Comparison of ENCODE assay signal across 8 cellular contexts in genomic region chr15:90660195-90660995, GRCh38. TPM values are rescaled to one million over a fixed set of nuclear protein-coding genes. Genes with fewer than 3 reads are reported as not detected.
A peak's percentile ranks its signal among the peaks of the same experiment; 100 is the strongest.
DNase-seq lines count a peak whose midpoint lies in the region; ATAC-seq and TF ChIP-seq lines count a peak whose summit lies in the region.

No MANE protein-coding gene starts in this region.

- no peak overlapping the region for H3K27ac ChIP-seq in OCI-LY3 (ENCODE audit: low read length)

- in situ Hi-C loops in HAP-1 (cut with MboI; ENCODE audit: low sequenced_read_pairs) = no loop called here

- no peaks in the 10 kb centered on the region for H3K79me2 ChIP-seq in OCI-LY3 (ENCODE audit: low read length)

- H3K36me3 ChIP-seq in OCI-LY3 (replicated peaks; ENCODE audit: low read depth, low read length) (no peaks in the 10 kb centered on the region), HAP-1 (replicated peaks) (no peaks in the 10 kb centered on the region)

- peak; percentile 63 for DNase-seq in activated T-cell treated with anti-CD3 and anti-CD28 coated beads, Interleukin-2, amount 50 U/mL, for 1 hour
- DNase-seq in fibroblast of peridontal ligament (ENCODE audit: extremely low read depth) = peak; percentile 89
- DNase-seq in sciatic nerve (ENCODE audit: low spot score) = peak; percentile 85
- no peak for DNase-seq in NCI-H1092 (lab: John Stamatoyannopoulos, UW)
- no peak for DNase-seq in HAP-1 (ENCODE audit: low spot score in 2 of 2)

- peak overlapping the region; percentile 23; the same call in 1 of the 2 replicates for H3K9ac ChIP-seq in OCI-LY3 (ENCODE audit: low read length)

- H3K4me2 ChIP-seq in OCI-LY3 (ENCODE audit: low read length) = peak overlapping the region; percentile 90

- intact Hi-C loops in sciatic nerve (cut with DNase I) = no loop called here

- peaks cover 47% of the 10 kb centered on the region for H3K4me1 ChIP-seq in OCI-LY3 (ENCODE audit: low read length)
- H3K4me1 ChIP-seq in HAP-1 = peaks cover 7% of the 10 kb centered on the region

- H3K27me3 ChIP-seq in OCI-LY3 (ENCODE audit: low read depth, low read length) (peaks cover 72% of the 10 kb centered on the region), HAP-1 (ENCODE audit: low read depth) (peaks cover 5% of the 10 kb centered on the region; the same call in 1 of the 2 replicates)

- no peaks in the 10 kb centered on the region for H3K9me3 ChIP-seq in OCI-LY3 (ENCODE audit: insufficient read depth, low read length)
- H3K9me3 ChIP-seq in HAP-1 = no peaks in the 10 kb centered on the region

- no peak for TF ChIP-seq CTCF in OCI-LY3 (IDR thresholded peaks at IDR 0.05; ENCODE audit: low read depth, low read length)

- H4K20me1 ChIP-seq in OCI-LY3 (ENCODE audit: insufficient read depth, low read length) = no peaks in the 10 kb centered on the region

- H2AFZ ChIP-seq in OCI-LY3 (ENCODE audit: low read depth, low read length) = no peak overlapping the region

- peak overlapping the region; percentile 60 for H3K4me3 ChIP-seq in OCI-LY3 (ENCODE audit: low read length)
- no peak overlapping the region for H3K4me3 ChIP-seq in HAP-1

- ATAC-seq in GM18861 (IDR thresholded peaks at IDR 0.05; ENCODE audit: unreplicated experiment) (peak; percentile 56), HG02943 (IDR thresholded peaks at IDR 0.05; ENCODE audit: low read depth, unreplicated experiment) (peak; percentile 43), sciatic nerve (peak; percentile 94)

RNA-seq across cellular contexts. Expression of gene BLM, which starts 56.8 kb away (rescaled TPM):
- 0.85 TPM for total RNA-seq in sciatic nerve

Comparison
In these comparisons a context has a peak if more than half of its experiments do, and no peak if none do; other contexts are left out.
1. ATAC-seq: peak in every context shown above with its lines; median percentile 94 in sciatic nerve; 56 in GM18861; 43 in HG02943.
2. DNase-seq: peak in activated T-cell treated with anti-CD3 and anti-CD28 coated beads, Interleukin-2, amount 50 U/mL, for 1 hour (single experiment), fibroblast of peridontal ligament (single experiment) and sciatic nerve (single experiment); none in NCI-H1092 (single experiment) and HAP-1 (0 of 2).